14 cellular contexts compared by ENCODE assay signal in the genomic region with DNA sequence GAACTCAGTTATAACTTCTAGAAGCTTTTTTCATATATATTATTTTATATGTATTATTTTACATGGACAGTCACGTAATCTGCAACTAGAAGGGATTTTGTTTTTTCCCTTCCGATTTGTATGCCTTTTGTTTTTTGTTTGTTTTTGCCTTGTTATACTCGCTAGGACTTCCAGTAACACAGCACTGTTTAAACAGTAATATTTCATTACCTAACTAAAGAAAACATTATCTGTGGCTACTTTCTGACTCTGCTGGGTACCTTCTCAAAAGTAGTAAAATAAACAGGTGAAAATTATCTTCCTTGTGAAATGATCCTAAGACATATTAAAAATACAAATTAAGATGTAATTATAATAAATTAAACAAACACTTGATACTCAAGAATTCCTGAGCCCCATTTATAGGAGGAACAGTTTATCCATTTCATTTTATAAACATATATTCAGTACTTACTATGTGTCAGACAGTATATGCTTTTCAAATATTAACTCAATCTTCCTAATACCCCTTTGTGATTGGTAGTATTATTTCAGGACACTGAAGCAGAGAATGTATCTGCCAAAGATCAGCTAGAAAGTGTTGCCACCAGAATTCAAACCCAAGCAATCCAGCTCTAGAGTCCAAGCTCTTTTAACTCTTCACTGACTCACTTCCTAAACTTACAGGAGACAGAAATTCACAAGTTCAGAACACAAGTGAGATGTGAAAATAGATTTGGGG.
A peak's percentile ranks its signal among the peaks of the same experiment; 100 is the strongest.
DNase-seq lines count a peak whose midpoint lies in the region; ATAC-seq and TF ChIP-seq lines count a peak whose summit lies in the region.
"Had no signal": no experiment of that assay in that cellular context is flagged by ENCODE, and none has a peak within 500 bp of the region (broad histone marks: within the 10 kb centered on the region; RNA-seq: fewer than 3 reads in every experiment).

No MANE protein-coding gene starts in this region.

- no peak for TF ChIP-seq CTCF in SK-N-SH (IDR thresholded peaks at IDR 0.05)
- no peak for TF ChIP-seq CTCF in VCaP (conservative IDR thresholded peaks at IDR 0.05)

- no peak overlapping the region for H3K4me3 Mint-ChIP-seq in stimulated activated effector memory CD8-positive, alpha-beta T cell treated with anti-CD3 and anti-CD28 coated beads, Interleukin-12 subunit alpha, Interleukin-12 subunit beta, amount 100 ng/mL, for 72 hours
- H3K4me3 Mint-ChIP-seq in CD4-positive, alpha-beta memory T cell = no peak overlapping the region

- no peaks in the 10 kb centered on the region for H3K27me3 ChIP-seq in SK-N-SH (ENCODE audit: insufficient read depth)
- H3K27me3 ChIP-seq in CD4-positive, alpha-beta memory T cell (ENCODE audit: insufficient read depth, low read length) = no peaks in the 10 kb centered on the region
- H3K27me3 ChIP-seq: BLaER1 treated with 17β-estradiol and CSF1 and Interleukin-3, amounts not matched to agents 10 nM and 100 nM had no signal

- H3K36me3 ChIP-seq in SK-N-SH (replicated peaks in 1 of 2; ENCODE audit: control insufficient read depth in 1 of 2, insufficient read depth in 2 of 2, low read length in 1 of 2) = no peaks in the 10 kb centered on the region
- no peaks in the 10 kb centered on the region for H3K36me3 ChIP-seq in CD4-positive, alpha-beta memory T cell (ENCODE audit: insufficient read depth, low read length)

- peaks cover 62% of the 10 kb centered on the region for H3K4me1 Mint-ChIP-seq in stimulated activated effector memory CD8-positive, alpha-beta T cell treated with anti-CD3 and anti-CD28 coated beads, Interleukin-12 subunit alpha, Interleukin-12 subunit beta, amount 100 ng/mL, for 72 hours
- peaks cover 39 to 61% (median 44%) of the 10 kb centered on the region in 4 donors for H3K4me1 Mint-ChIP-seq in CD4-positive, alpha-beta memory T cell

- ATAC-seq in SK-N-SH treated with all-trans-retinoic acid at 6 μM for 48 hours = no peak
- no peak for ATAC-seq in stimulated activated effector memory CD8-positive, alpha-beta T cell treated with anti-CD3 and anti-CD28 coated beads, Interleukin-12 subunit alpha, Interleukin-12 subunit beta, amount 100 ng/mL, for 72 hours
- no peak for ATAC-seq in HG02763 (IDR thresholded peaks at IDR 0.05; ENCODE audit: unreplicated experiment)

- no peak overlapping the region for H3K4me3 ChIP-seq in SK-N-SH (ENCODE audit: low read depth in 2 of 2, low read length in 1 of 2)
- no peak overlapping the region for H3K4me3 ChIP-seq in CD4-positive, alpha-beta memory T cell (ENCODE audit: low read length in 2 of 2)
- H3K4me3 ChIP-seq: BLaER1 treated with 17β-estradiol and CSF1 and Interleukin-3, amounts not matched to agents 10 nM and 100 nM had no signal

- H3K4me2 ChIP-seq in SK-N-SH = no peak overlapping the region
- H3K4me2 ChIP-seq: BLaER1 treated with 17β-estradiol and CSF1 and Interleukin-3, amounts not matched to agents 10 nM and 100 nM had no signal

- no peak overlapping the region for H3K9ac ChIP-seq in SK-N-SH
- H3K9ac ChIP-seq: BLaER1 treated with 17β-estradiol and CSF1 and Interleukin-3, amounts not matched to agents 10 nM and 100 nM had no signal

- no peak overlapping the region for H2AFZ ChIP-seq in SK-N-SH (ENCODE audit: low read depth)

- H4K20me1 ChIP-seq in SK-N-SH (ENCODE audit: insufficient read depth) = no peaks in the 10 kb centered on the region

- TF ChIP-seq EP300 in SK-N-SH (IDR thresholded peaks at IDR 0.05; ENCODE audit: borderline replicate concordance in 1 of 2, low read depth in 1 of 2, low read length in 1 of 2) = no peak

- H3K27me3 Mint-ChIP-seq in CD4-positive, alpha-beta memory T cell = no peaks in the 10 kb centered on the region

- no peaks in the 10 kb centered on the region for H3K9me3 ChIP-seq in SK-N-SH
- H3K9me3 ChIP-seq in CD4-positive, alpha-beta memory T cell (ENCODE audit: control insufficient read depth in 1 of 2, low read length in 2 of 2) = no peaks in the 10 kb centered on the region

- POLR2A ChIA-PET in SK-N-SH (lab: Yijun Ruan, JAX) = no interaction called here
- POLR2A ChIA-PET in CD4-positive, alpha-beta memory T cell (lab: Charles Lee; ENCODE audit: partially characterized antibody) = interaction anchor here (2.4 kb wide), 1 partner anchor 65 kb away, joined by 9 read pairs; the partner anchor contains the start of gene MAP3K5

- intact Hi-C loops in CD4-positive, alpha-beta memory T cell (cut with micrococcal nuclease) = no loop called here

- H3K27ac ChIP-seq in SK-N-SH (ENCODE audit: low read depth in 2 of 2, low read length in 1 of 2) (no peak overlapping the region), VCaP (peak overlapping the region; percentile 65)
- no peak overlapping the region for H3K27ac ChIP-seq in CD4-positive, alpha-beta memory T cell (ENCODE audit: low read depth, low read length)
- H3K27ac ChIP-seq: BLaER1 treated with 17β-estradiol and CSF1 and Interleukin-3, amounts not matched to agents 10 nM and 100 nM had no signal

- no peaks in the 10 kb centered on the region for H3K36me3 Mint-ChIP-seq in stimulated activated effector memory CD8-positive, alpha-beta T cell treated with anti-CD3 and anti-CD28 coated beads, Interleukin-12 subunit alpha, Interleukin-12 subunit beta, amount 100 ng/mL, for 72 hours
- H3K36me3 Mint-ChIP-seq in CD4-positive, alpha-beta memory T cell = peaks cover 5 to 18% of the 10 kb centered on the region in 2 donors

- H3F3A ChIP-seq in SK-N-SH (replicated peaks; ENCODE audit: insufficient read depth) = no peaks in the 10 kb centered on the region

- no peak for TF ChIP-seq RAD21 in SK-N-SH (IDR thresholded peaks at IDR 0.05; ENCODE audit: low read length)

- DNase-seq in SK-N-SH = no peak
- peak; percentile 57 for DNase-seq in NCI-H146 treated with DMSO at 0.1 percent for 48 hours (lab: John Stamatoyannopoulos, UW; ENCODE audit: unreplicated experiment)
- DNase-seq in stimulated activated effector memory CD8-positive, alpha-beta T cell treated with anti-CD3 and anti-CD28 coated beads, Interleukin-12 subunit alpha, Interleukin-12 subunit beta, amount 100 ng/mL, for 72 hours (ENCODE audit: low spot score in 2 of 2) = no peak
- DNase-seq in CD4-positive, alpha-beta memory T cell = no peak
- DNase-seq in iPS-NIHi7 (ENCODE audit: extremely low spot score) = no peak
- DNase-seq: EL, NCI-H2227 treated with DMSO at 0.1 percent for 48 hours, NCI-H524, OCI-M1, SIG-M5 had no signal

- peaks cover 4 to 6% of the 10 kb centered on the region in 2 experiments; a peak in 2 of 4 replicates for H3K4me1 ChIP-seq in SK-N-SH (ENCODE audit: control insufficient read depth in 1 of 2, insufficient read depth in 2 of 2, low read depth in 1 of 2, low read length in 1 of 2)
- peaks cover 22% of the 10 kb centered on the region for H3K4me1 ChIP-seq in CD4-positive, alpha-beta memory T cell (ENCODE audit: insufficient read depth, low read length)

- peaks cover 3% of the 10 kb centered on the region for H3K9me3 Mint-ChIP-seq in stimulated activated effector memory CD8-positive, alpha-beta T cell treated with anti-CD3 and anti-CD28 coated beads, Interleukin-12 subunit alpha, Interleukin-12 subunit beta, amount 100 ng/mL, for 72 hours
- peaks cover 0 to 2% (median 0%) of the 10 kb centered on the region in 8 donors for H3K9me3 Mint-ChIP-seq in CD4-positive, alpha-beta memory T cell

- no peaks in the 10 kb centered on the region for H3K9me2 ChIP-seq in SK-N-SH

- H3K79me2 ChIP-seq in SK-N-SH (ENCODE audit: insufficient read depth) = no peaks in the 10 kb centered on the region; the same call in 1 of the 2 replicates

- peak overlapping the region; percentile 46 for H3K27ac Mint-ChIP-seq in stimulated activated effector memory CD8-positive, alpha-beta T cell treated with anti-CD3 and anti-CD28 coated beads, Interleukin-12 subunit alpha, Interleukin-12 subunit beta, amount 100 ng/mL, for 72 hours
- peak overlapping the region in 1 of 7 donors; percentile 20 for H3K27ac Mint-ChIP-seq in CD4-positive, alpha-beta memory T cell

- WGBS in SK-N-SH (ENCODE audit: low lambda C conversion rate) = 84% methylated on average over 3 of the region's 3 CpGs

- CTCF ChIA-PET in SK-N-SH (lab: Yijun Ruan, JAX) = interaction anchor here (2.7 kb wide), 1 partner anchor 83 kb away, joined by 12 read pairs; no protein-coding TSS in a partner anchor
- CTCF ChIA-PET in CD4-positive, alpha-beta memory T cell (lab: Charles Lee; ENCODE audit: partially characterized antibody) = interaction anchor here (15.8 kb wide), 1 partner anchor 64 kb away, joined by 139 read pairs; the partner anchor contains the start of gene MAP3K5

TF ChIP-seq in SK-N-SH, 30 proteins besides CTCF, POLR2A, EP300 and RAD21 (continues in another document):
- TF ChIP-seq ZBTB33 (IDR thresholded peaks at IDR 0.05; ENCODE audit: borderline replicate concordance, low read depth) (no peak), JUND (IDR thresholded peaks at IDR 0.05) (no peak), NFIC (IDR thresholded peaks at IDR 0.05; ENCODE audit: borderline replicate concordance) (no peak), GABPA (IDR thresholded peaks at IDR 0.05; ENCODE audit: low read depth) (no peak), MXI1 (IDR thresholded peaks at IDR 0.05; ENCODE audit: low read depth, low read length) (no peak), USF2 (IDR thresholded peaks at IDR 0.05; ENCODE audit: borderline replicate concordance, low read depth, low read length) (no peak)
